In genomic region chr14:74364271-74364880, GRCh38 we compare ENCODE assay signal across 16 cellular contexts. TPM values are rescaled to one million over a fixed set of nuclear protein-coding genes. Genes with fewer than 3 reads are reported as not detected.
DNase-seq lines count a peak whose midpoint lies in the region; ATAC-seq, FAIRE-seq and TF ChIP-seq lines count a peak whose summit lies in the region.
"Had no signal": no experiment of that assay in that cellular context is flagged by ENCODE, and none has a peak within 500 bp of the region (broad histone marks: within the 10 kb centered on the region; RNA-seq: fewer than 3 reads in every experiment).

No MANE protein-coding gene starts in this region.

- peak overlapping the region; percentile 58 for H3K23ac ChIP-seq in neuronal stem cell (ENCODE audit: low read depth, low read length, poor library complexity)

- intact Hi-C loops in body of pancreas (cut with DNase I): no loop called here

- TF ChIP-seq CTCF in endodermal cell (conservative IDR thresholded peaks at IDR 0.05) (no peak), body of pancreas (IDR thresholded peaks at IDR 0.05) (no peak)

- H3K27ac ChIP-seq in endodermal cell (ENCODE audit: low read depth, low read length): peak overlapping the region; percentile 14
- no peak overlapping the region for H3K27ac ChIP-seq in neuronal stem cell (replicated peaks; ENCODE audit: low read length)
- no peak overlapping the region for H3K27ac ChIP-seq in body of pancreas
- H3K27ac ChIP-seq: GM23248 had no signal

- peak overlapping the region; percentile 38 for H2AFZ ChIP-seq in neuronal stem cell (ENCODE audit: low read length)
- H2AFZ ChIP-seq: GM23248 had no signal

- H3K27me3 ChIP-seq in endodermal cell (ENCODE audit: control insufficient read depth, insufficient read depth, low read length, poor library complexity, severe bottlenecking) (no peaks in the 10 kb centered on the region), neuronal stem cell (ENCODE audit: control insufficient read depth in 3 of 3, insufficient read depth in 3 of 3, low read depth in 1 of 3, low read length in 3 of 3) (peaks cover 0 to 20% (median 1%) of the 10 kb centered on the region in 3 experiments), body of pancreas (no peaks in the 10 kb centered on the region)

- H3K79me1 ChIP-seq in neuronal stem cell (ENCODE audit: low read depth, low read length): no peaks in the 10 kb centered on the region

- DNase-seq in C1 segment of cervical spinal cord (lab: John Stamatoyannopoulos, UW): peak in 9 of 14 donors; percentile 3 to 54 (median 14)
- no peak for DNase-seq in HTR-8/SVneo (ENCODE audit: insufficient read length, low spot score)
- DNase-seq in endodermal cell: peak; percentile 53
- no peak for DNase-seq in neuronal stem cell (ENCODE audit: low spot score)
- no peak for DNase-seq in body of pancreas
- DNase-seq in NCI-H2171 treated with DMSO at 0.1 percent for 48 hours (lab: John Stamatoyannopoulos, UW): no peak
- DNase-seq: COR-L47, GM23248, HFFc6, NCI-H1048, NCI-H345, NCI-H526 treated with DMSO at 0.1 percent for 48 hours, OCI-M1, RPMI8226 had no signal

- H3K4me2 ChIP-seq in neuronal stem cell (ENCODE audit: insufficient read depth, low read length, poor library complexity, severe bottlenecking): no peak overlapping the region

- no peak overlapping the region for H3K9ac ChIP-seq in endodermal cell (ENCODE audit: extremely low read depth, low read length, poor library complexity, severe bottlenecking)
- H3K9ac ChIP-seq in neuronal stem cell (ENCODE audit: low read depth, low read length, poor library complexity): peak overlapping the region; percentile 34
- H3K9ac ChIP-seq: GM23248 had no signal

- H3K4ac ChIP-seq in neuronal stem cell (ENCODE audit: low read length): no peak overlapping the region

- H2BK15ac ChIP-seq in neuronal stem cell (ENCODE audit: low read length): no peak overlapping the region

- FAIRE-seq in HTR-8/SVneo (lab: Jason Lieb, UNC): peak; percentile 90

- peak overlapping the region; percentile 59 for H3K18ac ChIP-seq in neuronal stem cell (ENCODE audit: low read length)

- H3K9me3 Mint-ChIP-seq in endodermal cell: no peaks in the 10 kb centered on the region
- H3K9me3 Mint-ChIP-seq: HFFc6 had no signal

- H3K14ac ChIP-seq in neuronal stem cell (ENCODE audit: low read length): peak overlapping the region; percentile 21

- H4K91ac ChIP-seq in neuronal stem cell (ENCODE audit: low read depth, low read length, poor library complexity): peak overlapping the region; percentile 32

- no peak overlapping the region for H3K4me3 Mint-ChIP-seq in endodermal cell
- H3K4me3 Mint-ChIP-seq: HFFc6 had no signal

- H2AK5ac ChIP-seq in neuronal stem cell (ENCODE audit: low read depth, low read length): no peak overlapping the region

- ATAC-seq in GM21825 (IDR thresholded peaks at IDR 0.05; ENCODE audit: unreplicated experiment) (no peak), body of pancreas (no peak)

- H3K36me3 Mint-ChIP-seq in endodermal cell (ENCODE audit: low read depth): peaks cover 32% of the 10 kb centered on the region

- peaks cover 43% of the 10 kb centered on the region for H3K4me1 Mint-ChIP-seq in endodermal cell

- no peak overlapping the region for H3K4me3 ChIP-seq in endodermal cell (ENCODE audit: low read length)
- no peak overlapping the region for H3K4me3 ChIP-seq in neuronal stem cell (ENCODE audit: low read length in 2 of 2)
- H3K4me3 ChIP-seq in body of pancreas: no peak overlapping the region
- H3K4me3 ChIP-seq: GM23248 had no signal

- peak overlapping the region; percentile 68 for H3K27ac Mint-ChIP-seq in endodermal cell
- H3K27ac Mint-ChIP-seq: HFFc6 had no signal

- no peak overlapping the region for H4K8ac ChIP-seq in neuronal stem cell (ENCODE audit: low read depth, low read length)

- peaks cover 16% of the 10 kb centered on the region for H3K4me1 ChIP-seq in endodermal cell (ENCODE audit: control insufficient read depth, insufficient read depth, low read length)
- peaks cover 0 to 22% of the 10 kb centered on the region in 2 donors for H3K4me1 ChIP-seq in neuronal stem cell (ENCODE audit: control insufficient read depth in 2 of 2, insufficient read depth in 1 of 2, low read depth in 1 of 2, low read length in 2 of 2)
- H3K4me1 ChIP-seq in body of pancreas: peaks cover 24% of the 10 kb centered on the region

- TF ChIP-seq POLR2A in body of pancreas (IDR thresholded peaks at IDR 0.05): no peak

- H2BK120ac ChIP-seq in neuronal stem cell (ENCODE audit: low read depth, low read length): no peak overlapping the region

- H3K36me3 ChIP-seq in endodermal cell (ENCODE audit: control insufficient read depth, insufficient read depth, low read length) (peaks cover 19% of the 10 kb centered on the region), neuronal stem cell (replicated peaks in 1 of 2; ENCODE audit: control insufficient read depth in 2 of 2, insufficient read depth in 2 of 2, low read length in 2 of 2) (no peaks in the 10 kb centered on the region), body of pancreas (replicated peaks in 1 of 2; ENCODE audit: insufficient read depth in 1 of 2, low read depth in 2 of 2) (no peaks in the 10 kb centered on the region)

- no peaks in the 10 kb centered on the region for H3K27me3 Mint-ChIP-seq in endodermal cell (ENCODE audit: insufficient read depth)

- no peak overlapping the region for H2BK5ac ChIP-seq in neuronal stem cell (ENCODE audit: low read length)

- WGBS in endodermal cell (ENCODE audit: insufficient coverage in 1 of 2, insufficient read length in 1 of 2), 2 experiments: 89 to 90% methylated on average over 5 to 7 of the region's 7 CpGs
- WGBS in neuronal stem cell (ENCODE audit: extremely low coverage in 2 of 2, insufficient read length in 2 of 2, insufficient replicate concordance in 1 of 2), 2 donors: no CpG with 5 or more reads among the region's 7 CpGs
- 70 to 86% methylated on average over 5 to 7 of the region's 7 CpGs for WGBS in body of pancreas, 2 donors

- H2BK12ac ChIP-seq in neuronal stem cell (ENCODE audit: low read length): peak overlapping the region; percentile 88

- H3K9me3 ChIP-seq in endodermal cell (ENCODE audit: control insufficient read depth, low read length) (no peaks in the 10 kb centered on the region), neuronal stem cell (replicated peaks in 1 of 2; ENCODE audit: control insufficient read depth in 2 of 2, insufficient read depth in 1 of 2, low read depth in 1 of 2, low read length in 2 of 2) (no peaks in the 10 kb centered on the region), body of pancreas (no peaks in the 10 kb centered on the region)

RNA-seq across cellular contexts. Expression of gene VRTN, which starts 16.1 kb away (rescaled TPM):
- total RNA-seq in endodermal cell: 100 to 1,000 TPM in 1 of 2 donors, 10 to 100 TPM in 1; 61.8 to 108 TPM
- polyA plus RNA-seq in endodermal cell (2013, experiment 1 of 2): 17.8 TPM
- 16.6 TPM for polyA plus RNA-seq in endodermal cell (2013, experiment 2 of 2)
- polyA plus RNA-seq in neuronal stem cell (2013, experiment 1 of 2): 7.8 TPM
- 7.5 TPM for polyA plus RNA-seq in neuronal stem cell (2013, experiment 2 of 2)
- total RNA-seq in body of pancreas: not detected
- total RNA-seq: GM23248, HFFc6, MCF 10A had no signal
- polyA plus RNA-seq: GM23248 had no signal

Comparison
In these comparisons a context has a peak if more than half of its experiments do, and no peak if none do; other contexts are left out.
1. DNase-seq: peak in C1 segment of cervical spinal cord (9 of 14) and endodermal cell (single experiment); none in HTR-8/SVneo (single experiment), neuronal stem cell (single experiment), body of pancreas (0 of 4) and NCI-H2171 treated with DMSO at 0.1 percent for 48 hours (single experiment).
2. RNA of gene VRTN, which starts 16.1 kb away (total RNA-seq): 61.8 to 108 TPM in endodermal cell; not detected in body of pancreas; every median in the first group is over 10 times any median in the second.